2 cellular contexts compared by ENCODE assay signal in genomic region chr2:124836415-124836814, GRCh38.
TF ChIP-seq lines count a peak whose summit lies in the region.

No MANE protein-coding gene starts in this region.

TF ChIP-seq in SK-N-SH, 30 proteins besides CTCF, POLR2A, EP300 and RAD21 (continued from another document):
- no peak for TF ChIP-seq ZBTB33 (IDR thresholded peaks at IDR 0.05; ENCODE audit: borderline replicate concordance, low read depth)
- no peak for TF ChIP-seq RFX5 (IDR thresholded peaks at IDR 0.05; ENCODE audit: low read length)
- TF ChIP-seq FOXJ3 (CRISPR knock-in tag; IDR thresholded peaks at IDR 0.05) = no peak

TF ChIP-seq in SK-N-SH treated with all-trans-retinoic acid at 6 μM for 48 hours, 23 proteins besides CTCF, POLR2A, EP300 and RAD21 (continued from another document):
- TF ChIP-seq POU6F1 (CRISPR knock-in tag; IDR thresholded peaks at IDR 0.05; ENCODE audit: borderline replicate concordance, low read depth) (no peak), GLIS3 (CRISPR knock-in tag; IDR thresholded peaks at IDR 0.05) (no peak), ZFP3 (CRISPR knock-in tag; IDR thresholded peaks at IDR 0.05) (no peak), ISL1 (CRISPR knock-in tag; IDR thresholded peaks at IDR 0.05) (no peak), SNAI2 (CRISPR knock-in tag; IDR thresholded peaks at IDR 0.05) (no peak), ZNF565 (CRISPR knock-in tag; conservative IDR thresholded peaks at IDR 0.05; ENCODE audit: low read depth) (no peak), ZNF8 (CRISPR knock-in tag; IDR thresholded peaks at IDR 0.05) (no peak), RARB (CRISPR knock-in tag; IDR thresholded peaks at IDR 0.05) (no peak), ESRRG (CRISPR knock-in tag; IDR thresholded peaks at IDR 0.05) (no peak), ZC3H10 (CRISPR knock-in tag; IDR thresholded peaks at IDR 0.05) (no peak)
- TF ChIP-seq, protein P1, sequence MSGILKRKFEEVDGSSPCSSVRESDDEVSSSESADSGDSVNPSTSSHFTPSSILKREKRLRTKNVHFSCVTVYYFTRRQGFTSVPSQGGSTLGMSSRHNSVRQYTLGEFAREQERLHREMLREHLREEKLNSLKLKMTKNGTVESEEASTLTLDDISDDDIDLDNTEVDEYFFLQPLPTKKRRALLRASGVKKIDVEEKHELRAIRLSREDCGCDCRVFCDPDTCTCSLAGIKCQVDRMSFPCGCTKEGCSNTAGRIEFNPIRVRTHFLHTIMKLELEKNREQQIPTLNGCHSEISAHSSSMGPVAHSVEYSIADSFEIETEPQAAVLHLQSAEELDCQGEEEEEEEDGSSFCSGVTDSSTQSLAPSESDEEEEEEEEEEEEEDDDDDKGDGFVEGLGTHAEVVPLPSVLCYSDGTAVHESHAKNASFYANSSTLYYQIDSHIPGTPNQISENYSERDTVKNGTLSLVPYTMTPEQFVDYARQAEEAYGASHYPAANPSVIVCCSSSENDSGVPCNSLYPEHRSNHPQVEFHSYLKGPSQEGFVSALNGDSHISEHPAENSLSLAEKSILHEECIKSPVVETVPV (CRISPR knock-in tag; IDR thresholded peaks at IDR 0.05) = no peak
